8 cellular contexts compared by ENCODE assay signal in genomic region chr7:133681529-133681928, GRCh38.
"Had no signal": no experiment of that assay in that cellular context is flagged by ENCODE, and none has a peak within 500 bp of the region (broad histone marks: within the 10 kb centered on the region; RNA-seq: fewer than 3 reads in every experiment).

No MANE protein-coding gene starts in this region.

- H3K27ac Mint-ChIP-seq: IgD-negative memory B cell had no signal

- H3K27ac ChIP-seq: GM23248 had no signal

- H3K4me3 Mint-ChIP-seq: H9, IgD-negative memory B cell had no signal

- DNase-seq: GM23248, H9, HCEC 1CT, KG1 had no signal

- FAIRE-seq: H1, H54, HTR-8/SVneo had no signal

- H3K27me3 Mint-ChIP-seq: IgD-negative memory B cell had no signal

- H2AFZ ChIP-seq: GM23248 had no signal

- H3K9ac ChIP-seq: GM23248 had no signal

- H3K4me1 Mint-ChIP-seq: IgD-negative memory B cell had no signal

- H3K9me3 Mint-ChIP-seq: H9, IgD-negative memory B cell had no signal

- H3K4me3 ChIP-seq: GM23248 had no signal
